8 cellular contexts compared by ENCODE assay signal in the genomic region with DNA sequence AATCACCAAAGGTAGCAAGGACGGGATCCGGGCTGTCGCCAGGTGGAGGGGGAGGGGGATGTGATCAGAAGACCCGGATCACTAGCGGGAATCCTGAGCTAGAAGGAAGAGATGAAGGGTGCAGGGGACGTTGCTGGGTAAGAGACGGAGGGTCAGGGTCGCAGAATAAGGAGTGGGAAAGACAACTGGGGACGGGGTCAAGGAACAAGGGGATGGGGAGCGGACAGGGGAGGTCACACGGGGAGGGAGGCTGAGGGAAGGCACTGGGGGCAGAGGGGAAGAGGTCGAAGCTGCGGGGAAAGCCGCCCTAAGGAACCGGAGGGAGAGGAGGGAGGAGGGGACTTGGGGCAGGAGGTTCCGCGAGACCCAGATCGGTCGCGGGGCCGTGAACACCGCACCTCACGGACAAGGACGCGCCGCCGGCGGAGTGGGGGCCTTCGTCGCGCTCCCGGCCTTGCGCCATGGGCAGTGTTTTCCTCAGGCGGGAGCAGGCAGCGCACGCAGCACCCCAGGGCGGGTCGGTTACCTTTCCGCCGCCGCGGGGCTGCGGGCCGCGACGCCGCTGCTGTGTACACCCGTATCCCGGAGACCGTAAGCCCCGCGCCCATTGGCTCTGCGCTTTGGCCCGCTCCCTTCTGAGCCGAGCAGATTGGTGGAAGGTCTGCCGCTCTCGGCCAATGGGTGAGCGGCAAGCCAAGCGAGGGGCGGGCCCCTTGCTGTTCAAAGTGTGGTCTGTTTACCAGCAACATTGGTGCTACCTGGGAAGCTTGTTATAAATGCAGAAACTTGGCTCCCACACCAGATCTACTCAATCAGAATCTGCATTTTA. TPM values are rescaled to one million over a fixed set of nuclear protein-coding genes. Genes with fewer than 3 reads are reported as not detected.
DNase-seq lines count a peak whose midpoint lies in the region; ATAC-seq, FAIRE-seq and TF ChIP-seq lines count a peak whose summit lies in the region.

A gene with protein sequence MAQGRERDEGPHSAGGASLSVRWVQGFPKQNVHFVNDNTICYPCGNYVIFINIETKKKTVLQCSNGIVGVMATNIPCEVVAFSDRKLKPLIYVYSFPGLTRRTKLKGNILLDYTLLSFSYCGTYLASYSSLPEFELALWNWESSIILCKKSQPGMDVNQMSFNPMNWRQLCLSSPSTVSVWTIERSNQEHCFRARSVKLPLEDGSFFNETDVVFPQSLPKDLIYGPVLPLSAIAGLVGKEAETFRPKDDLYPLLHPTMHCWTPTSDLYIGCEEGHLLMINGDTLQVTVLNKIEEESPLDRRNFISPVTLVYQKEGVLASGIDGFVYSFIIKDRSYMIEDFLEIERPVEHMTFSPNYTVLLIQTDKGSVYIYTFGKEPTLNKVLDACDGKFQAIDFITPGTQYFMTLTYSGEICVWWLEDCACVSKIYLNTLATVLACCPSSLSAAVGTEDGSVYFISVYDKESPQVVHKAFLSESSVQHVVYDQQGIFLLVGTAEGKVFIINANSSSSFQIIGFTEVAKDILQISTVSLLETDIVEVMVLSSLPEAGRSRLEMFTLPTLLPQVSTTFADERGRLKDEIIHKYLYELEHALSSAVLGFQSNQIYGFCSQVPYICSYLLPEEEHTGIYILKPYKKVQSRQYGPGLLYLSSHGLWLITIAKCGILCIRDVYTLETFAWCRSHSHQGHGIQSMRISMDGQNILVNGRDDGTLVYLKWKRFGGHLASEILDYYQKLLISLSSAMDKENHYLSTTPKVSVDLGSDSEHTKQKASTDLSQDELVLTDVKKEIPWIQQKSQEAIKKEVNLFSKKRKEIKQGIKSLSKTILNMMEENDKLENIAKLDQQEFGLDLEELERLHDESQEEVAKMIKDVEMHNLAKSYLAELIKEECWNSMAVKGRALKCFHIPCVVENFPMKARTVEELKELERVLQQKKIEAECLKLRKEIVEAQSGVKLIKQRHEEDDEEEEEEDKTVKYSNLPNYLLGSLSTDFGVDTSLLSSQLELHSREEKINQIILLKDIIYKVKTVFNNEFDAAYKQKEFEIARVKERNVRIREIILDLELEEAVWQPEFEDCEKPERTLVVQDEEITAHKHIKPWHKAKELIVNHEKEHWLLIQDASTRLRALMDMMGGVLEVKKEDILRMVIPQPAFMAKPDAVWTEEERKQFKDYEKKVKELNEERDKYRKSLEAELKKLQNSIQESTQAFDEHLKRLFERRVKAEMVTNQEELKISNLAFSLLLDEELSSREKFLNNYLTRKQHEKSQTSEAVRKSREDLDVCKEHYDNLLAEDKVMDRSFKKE (N-terminal part only) (minus strand): TSS at position 581 of the 829 bp plus-strand sequence. CDS start 118 bp downstream, at position 463.

- no peaks in the 10 kb centered on the region for H3K36me3 ChIP-seq in body of pancreas (replicated peaks in 1 of 2; ENCODE audit: insufficient read depth in 1 of 2, low read depth in 2 of 2)
- no peaks in the 10 kb centered on the region for H3K36me3 ChIP-seq in aorta (ENCODE audit: control insufficient read depth in 1 of 2, insufficient read depth in 2 of 2, low read length in 1 of 2)

- 0 to 1% methylated on average over 26 to 60 of the region's 60 CpGs for WGBS in body of pancreas, 2 donors
- 1% methylated on average over 52 to 60 of the region's 60 CpGs for WGBS in aorta, 2 donors

- peak within 1 kb of the TSS; percentile 42 to 86 for H3K4me3 ChIP-seq in body of pancreas
- peak within 1 kb of the TSS; percentile 20 to 33 for H3K4me3 ChIP-seq in aorta (ENCODE audit: low read length in 2 of 2)

- peak in 1 of 7 experiments; percentile 6 for TF ChIP-seq CTCF in body of pancreas (IDR thresholded peaks at IDR 0.05)

- TF ChIP-seq POLR2A in GM18505 (IDR thresholded peaks at IDR 0.05; ENCODE audit: borderline replicate concordance, extremely low read depth, insufficient read depth, insufficient read length) (no peak), body of pancreas (IDR thresholded peaks at IDR 0.05) (peak in 2 of 3 donors; percentile 73 to 75)

- peak; percentile 88 for FAIRE-seq in TTC549 (lab: Jason Lieb, UNC)

- ATAC-seq in GM18505 (IDR thresholded peaks at IDR 0.05; ENCODE audit: unreplicated experiment): peak; percentile 100
- peak; percentile 100 for ATAC-seq in HG02981 (IDR thresholded peaks at IDR 0.05; ENCODE audit: unreplicated experiment)
- peak; percentile 100 for ATAC-seq in body of pancreas
- peak; percentile 100 for ATAC-seq in aorta (ENCODE audit: low FRiP score)

- intact Hi-C loops in body of pancreas (cut with DNase I): no loop called here
- intact Hi-C loops in aorta (cut with DNase I): no loop called here

- DNase-seq in NCI-H2029 treated with DMSO at 0.1 percent for 48 hours (lab: John Stamatoyannopoulos, UW) (peak; percentile 48), body of pancreas (peak; percentile 99 to 100 (median 99)), hypothalamus (lab: John Stamatoyannopoulos, UW) (peak; percentile 49 to 97 (median 91)), renal cortical epithelial cell (ENCODE audit: low read depth) (peak; percentile 90), aorta (peak; percentile 99 to 100)

- no peaks in the 10 kb centered on the region for H3K27me3 ChIP-seq in body of pancreas
- no peaks in the 10 kb centered on the region for H3K27me3 ChIP-seq in aorta (ENCODE audit: control insufficient read depth in 1 of 2, insufficient read depth in 2 of 2, low read length in 1 of 2)

- H3K27ac ChIP-seq in body of pancreas (peak within 1 kb of the TSS in 3 of 4 donors; percentile 41 to 71 (median 67)), aorta (ENCODE audit: low read depth in 1 of 2, low read length in 2 of 2) (no peak within 1 kb of the TSS)

- H3K9me3 ChIP-seq in body of pancreas (no peaks in the 10 kb centered on the region), aorta (ENCODE audit: control insufficient read depth, low read length) (no peaks in the 10 kb centered on the region)

- peaks cover 4% of the 10 kb centered on the region for H3K4me1 ChIP-seq in body of pancreas
- no peaks in the 10 kb centered on the region for H3K4me1 ChIP-seq in aorta (ENCODE audit: control insufficient read depth in 1 of 2, insufficient read depth in 2 of 2, low read length in 2 of 2)

RNA-seq across cellular contexts. Expression of the gene that starts here (rescaled TPM):
- total RNA-seq in body of pancreas (1 to 10 TPM; 2.3 to 4.0 TPM), renal cortical epithelial cell (0.52 and 4.7 TPM in 2 replicates), aorta (under 1 TPM; 0.19 to 0.27 TPM)
- polyA plus RNA-seq in aorta: under 1 TPM in 1 of 2 donors, not detected in 1; 0.10 TPM

Comparison
In these comparisons a context has a peak if more than half of its experiments do, and no peak if none do; other contexts are left out.
1. Peak in DNase-seq, ATAC-seq and H3K4me3 ChIP-seq in aorta; RNA of the gene not detected or under 1 TPM.
2. DNase-seq: peak in every context shown above with its lines; median percentile 100 in aorta; 99 in body of pancreas; 91 in hypothalamus; 90 in renal cortical epithelial cell; 48 in NCI-H2029 treated with DMSO at 0.1 percent for 48 hours.
3. H3K27ac ChIP-seq: peak in body of pancreas (3 of 4); none in aorta (0 of 2).
4. Peak in every context shown above with its lines, with median percentiles within 50 percentile points of each other: ATAC-seq.